ENCODE assay signal across 3 cellular contexts in genomic region chr13:110961959-110962358, GRCh38.
TF ChIP-seq lines count a peak whose summit lies in the region.

No MANE protein-coding gene starts in this region.

TF ChIP-seq in HCT116, 20 proteins besides CTCF, POLR2A, EP300 and RAD21:
- TF ChIP-seq ZBTB33 (IDR thresholded peaks at IDR 0.05; ENCODE audit: extremely low read depth, insufficient replicate concordance, low read length) (no peak), SIN3A (IDR thresholded peaks at IDR 0.05; ENCODE audit: low read depth) (no peak), TCF7L2 (IDR thresholded peaks at IDR 0.05; ENCODE audit: borderline replicate concordance, extremely low read depth, insufficient read depth, insufficient read length) (no peak), POLR2AphosphoS5 (IDR thresholded peaks at IDR 0.05; ENCODE audit: low read depth, low read length) (no peak)

TF ChIP-seq in K562, 482 proteins besides CTCF, POLR2A, EP300 and RAD21:
- peak; percentile 63 for TF ChIP-seq ZNF280A (IDR thresholded peaks at IDR 0.05; ENCODE audit: low read depth, partially characterized antibody)
- no peak for TF ChIP-seq MEF2D (tag; conservative IDR thresholded peaks at IDR 0.05; ENCODE audit: low read depth)
- TF ChIP-seq POLR2G (IDR thresholded peaks at IDR 0.05; ENCODE audit: low read depth, low read length) = no peak
- no peak for TF ChIP-seq ZMIZ1 (IDR thresholded peaks at IDR 0.05; ENCODE audit: low read depth in 2 of 2, low read length in 2 of 2)
- TF ChIP-seq TRIM28 (IDR thresholded peaks at IDR 0.05) = no peak
- no peak for TF ChIP-seq MAFF (IDR thresholded peaks at IDR 0.05; ENCODE audit: low read length)
- no peak for TF ChIP-seq ZNF586 (CRISPR knock-in tag; conservative IDR thresholded peaks at IDR 0.05)
- TF ChIP-seq TRIM24 (IDR thresholded peaks at IDR 0.05) = peak in 1 of 2 experiments; percentile 18; a peak in 1 of 4 replicates
- no peak for TF ChIP-seq ZNF124 (CRISPR knock-in tag; IDR thresholded peaks at IDR 0.05)
- TF ChIP-seq ZC3H4 (CRISPR knock-in tag; IDR thresholded peaks at IDR 0.05; ENCODE audit: borderline replicate concordance) = no peak
- no peak for TF ChIP-seq ZKSCAN8 (CRISPR knock-in tag; IDR thresholded peaks at IDR 0.05)
TF ChIP-seq in K562: peak in this region for 2.

TF ChIP-seq in HEK293T, 16 proteins besides CTCF, POLR2A, EP300 and RAD21:
- TF ChIP-seq LEF1 (IDR thresholded peaks at IDR 0.05; ENCODE audit: borderline replicate concordance) (no peak), PKNOX1 (IDR thresholded peaks at IDR 0.05) (no peak), FOXM1 (IDR thresholded peaks at IDR 0.05; ENCODE audit: borderline replicate concordance) (no peak), HDGF (IDR thresholded peaks at IDR 0.05; ENCODE audit: borderline replicate concordance) (no peak), ARNT (IDR thresholded peaks at IDR 0.05) (no peak), ZNF384 (IDR thresholded peaks at IDR 0.05) (no peak), ELF4 (IDR thresholded peaks at IDR 0.05) (no peak), CTBP1 (IDR thresholded peaks at IDR 0.05; ENCODE audit: borderline replicate concordance) (no peak), FOXK2 (IDR thresholded peaks at IDR 0.05) (no peak), L3MBTL2 (conservative IDR thresholded peaks at IDR 0.05) (no peak), TARDBP (IDR thresholded peaks at IDR 0.05) (no peak), SP1 (IDR thresholded peaks at IDR 0.05) (no peak), FOXA1 (IDR thresholded peaks at IDR 0.05) (no peak), NFRKB (IDR thresholded peaks at IDR 0.05) (no peak), SUZ12 (IDR thresholded peaks at IDR 0.05) (no peak), BHLHE40 (IDR thresholded peaks at IDR 0.05; ENCODE audit: borderline replicate concordance) (no peak)
